In the genomic region with DNA sequence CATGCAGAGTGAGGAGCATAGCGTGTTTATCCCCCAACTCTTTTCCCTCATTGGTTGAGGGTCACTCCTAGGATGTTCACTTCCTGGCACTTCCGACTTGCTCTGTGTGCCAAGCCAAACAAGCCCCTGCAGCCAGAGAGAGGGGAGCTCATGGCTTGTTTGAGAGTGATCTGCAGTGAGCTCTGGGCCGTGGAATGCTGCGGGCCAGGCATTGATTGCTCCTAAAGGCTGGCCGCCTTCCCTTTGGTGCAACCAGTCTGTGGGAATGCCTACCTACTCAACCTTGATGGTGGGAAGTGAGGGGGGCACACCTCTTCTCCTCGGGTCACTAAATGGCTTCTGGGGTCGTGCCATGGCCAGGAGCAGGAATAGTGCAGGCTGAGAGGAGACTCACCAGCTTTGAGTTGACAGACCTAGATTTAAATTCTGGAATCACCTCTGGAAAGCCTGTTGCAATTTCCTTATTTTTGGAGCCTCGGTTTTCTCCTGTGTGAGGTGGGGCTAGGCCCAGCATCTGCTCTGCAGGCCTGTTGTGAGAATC, we compare ENCODE assay signal across 2 cellular contexts.
A peak's percentile ranks its signal among the peaks of the same experiment; 100 is the strongest.
TF ChIP-seq lines count a peak whose summit lies in the region.

No MANE protein-coding gene starts in this region.

TF ChIP-seq in IMR-90, 13 proteins besides CTCF, POLR2A, EP300 and RAD21:
- TF ChIP-seq MAFK (IDR thresholded peaks at IDR 0.05; ENCODE audit: low read depth, low read length) (no peak), MXI1 (IDR thresholded peaks at IDR 0.05; ENCODE audit: borderline replicate concordance, low read depth, low read length) (no peak), SMC3 (IDR thresholded peaks at IDR 0.05; ENCODE audit: low read depth, low read length) (no peak), RFX5 (IDR thresholded peaks at IDR 0.05; ENCODE audit: low read depth, low read length) (no peak), NFE2L2 (IDR thresholded peaks at IDR 0.05; ENCODE audit: low read depth, low read length) (no peak), CHD1 (IDR thresholded peaks at IDR 0.05; ENCODE audit: low read depth, low read length) (no peak), RCOR1 (IDR thresholded peaks at IDR 0.05; ENCODE audit: insufficient replicate concordance, low read length) (no peak), FOS (IDR thresholded peaks at IDR 0.05; ENCODE audit: low read depth, low read length) (no peak), CEBPB (IDR thresholded peaks at IDR 0.05; ENCODE audit: low read depth, low read length) (no peak), MAZ (IDR thresholded peaks at IDR 0.05; ENCODE audit: borderline replicate concordance, low read depth, low read length) (no peak), BHLHE40 (IDR thresholded peaks at IDR 0.05; ENCODE audit: low read depth, low read length) (no peak)
- TF ChIP-seq, protein P1, sequence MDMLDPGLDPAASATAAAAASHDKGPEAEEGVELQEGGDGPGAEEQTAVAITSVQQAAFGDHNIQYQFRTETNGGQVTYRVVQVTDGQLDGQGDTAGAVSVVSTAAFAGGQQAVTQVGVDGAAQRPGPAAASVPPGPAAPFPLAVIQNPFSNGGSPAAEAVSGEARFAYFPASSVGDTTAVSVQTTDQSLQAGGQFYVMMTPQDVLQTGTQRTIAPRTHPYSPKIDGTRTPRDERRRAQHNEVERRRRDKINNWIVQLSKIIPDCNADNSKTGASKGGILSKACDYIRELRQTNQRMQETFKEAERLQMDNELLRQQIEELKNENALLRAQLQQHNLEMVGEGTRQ (IDR thresholded peaks at IDR 0.05; ENCODE audit: low read depth, low read length) = no peak
- TF ChIP-seq, protein P2, sequence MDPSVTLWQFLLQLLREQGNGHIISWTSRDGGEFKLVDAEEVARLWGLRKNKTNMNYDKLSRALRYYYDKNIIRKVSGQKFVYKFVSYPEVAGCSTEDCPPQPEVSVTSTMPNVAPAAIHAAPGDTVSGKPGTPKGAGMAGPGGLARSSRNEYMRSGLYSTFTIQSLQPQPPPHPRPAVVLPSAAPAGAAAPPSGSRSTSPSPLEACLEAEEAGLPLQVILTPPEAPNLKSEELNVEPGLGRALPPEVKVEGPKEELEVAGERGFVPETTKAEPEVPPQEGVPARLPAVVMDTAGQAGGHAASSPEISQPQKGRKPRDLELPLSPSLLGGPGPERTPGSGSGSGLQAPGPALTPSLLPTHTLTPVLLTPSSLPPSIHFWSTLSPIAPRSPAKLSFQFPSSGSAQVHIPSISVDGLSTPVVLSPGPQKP (IDR thresholded peaks at IDR 0.05; ENCODE audit: borderline replicate concordance, low read depth, low read length) = no peak

TF ChIP-seq in H1, 55 proteins besides CTCF, POLR2A, EP300 and RAD21:
- TF ChIP-seq POU5F1 (IDR thresholded peaks at IDR 0.05; ENCODE audit: low read depth, low read length) (0 out of 2 replicates have a peak, but pooled peaks have one; percentile 38), TEAD4 (IDR thresholded peaks at IDR 0.05; ENCODE audit: low read depth, low read length) (0 out of 2 replicates have a peak, but pooled peaks have one; percentile 16)
- TF ChIP-seq, protein P3, sequence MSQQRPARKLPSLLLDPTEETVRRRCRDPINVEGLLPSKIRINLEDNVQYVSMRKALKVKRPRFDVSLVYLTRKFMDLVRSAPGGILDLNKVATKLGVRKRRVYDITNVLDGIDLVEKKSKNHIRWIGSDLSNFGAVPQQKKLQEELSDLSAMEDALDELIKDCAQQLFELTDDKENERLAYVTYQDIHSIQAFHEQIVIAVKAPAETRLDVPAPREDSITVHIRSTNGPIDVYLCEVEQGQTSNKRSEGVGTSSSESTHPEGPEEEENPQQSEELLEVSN (IDR thresholded peaks at IDR 0.05) = no peak
